ENCODE assay signal across 8 cellular contexts in the genomic region with DNA sequence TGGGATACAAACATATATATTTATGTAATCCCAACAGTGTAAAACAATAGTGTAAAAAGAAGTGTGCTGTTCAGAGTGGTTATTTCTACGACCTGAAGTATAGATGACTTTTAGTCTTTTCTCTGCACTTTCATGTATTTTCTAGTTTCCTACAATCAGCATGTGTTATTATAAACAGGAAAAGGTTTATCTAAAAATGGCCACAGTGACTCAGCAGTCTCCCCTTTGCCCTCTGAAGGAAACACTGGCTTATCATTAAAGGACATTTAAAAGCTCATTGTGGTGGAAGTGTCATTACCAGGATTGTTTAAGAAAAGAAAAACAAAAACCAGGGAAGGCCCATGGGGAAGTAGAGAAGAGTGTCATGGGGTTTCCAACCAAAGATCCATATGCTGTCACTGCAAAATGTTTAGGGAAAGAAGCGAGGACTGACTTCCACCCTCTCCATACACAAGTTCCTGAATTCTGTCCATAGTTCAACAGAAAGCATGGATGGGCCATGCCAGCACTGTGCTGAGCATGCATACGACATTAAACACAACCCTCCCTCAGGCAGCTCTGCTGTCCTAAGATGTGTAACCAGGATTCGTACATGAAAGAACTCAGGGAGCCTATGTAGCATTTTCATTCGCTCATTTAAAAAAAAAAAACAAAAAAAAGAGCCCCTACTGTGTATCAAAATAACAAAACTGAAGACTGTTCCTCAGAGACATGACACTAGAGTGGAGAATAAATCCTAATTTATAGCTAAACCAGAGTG. TPM values are rescaled to one million over a fixed set of nuclear protein-coding genes. Genes with fewer than 3 reads are reported as not detected.
DNase-seq lines count a peak whose midpoint lies in the region; ATAC-seq, FAIRE-seq and TF ChIP-seq lines count a peak whose summit lies in the region.

No MANE protein-coding gene starts in this region.

- TF ChIP-seq POLR2A in Peyer's patch (IDR thresholded peaks at IDR 0.05) = no peak

- DNase-seq in CD1c-positive myeloid dendritic cell (ENCODE audit: extremely low spot score) (peak; percentile 41), Peyer's patch (no peak), fibroblast of lung (ENCODE audit: low read depth in 2 of 2) (peak; percentile 52 to 55), sciatic nerve (ENCODE audit: low spot score) (no peak), HPDE6-E6E7 (ENCODE audit: extremely low spot score) (no peak), GM10266 (ENCODE audit: extremely low spot score) (no peak), frontal cortex (ENCODE audit: low spot score in 2 of 2) (no peak)

- no peak for TF ChIP-seq CTCF in Peyer's patch (IDR thresholded peaks at IDR 0.05)
- TF ChIP-seq CTCF in fibroblast of lung (conservative IDR thresholded peaks at IDR 0.05 in 1 of 2, IDR thresholded peaks at IDR 0.05 in 1 of 2; ENCODE audit: low read depth in 1 of 2, low read length in 2 of 2) = no peak
- no peak for TF ChIP-seq CTCF in GM10266 (IDR thresholded peaks at IDR 0.05; ENCODE audit: control insufficient read depth, insufficient read depth, low read depth, missing control alignments)

- no peak overlapping the region for H2AFZ ChIP-seq in fibroblast of lung (ENCODE audit: low read length)

- FAIRE-seq in frontal cortex (lab: Jason Lieb, UNC) = no peak

- H3K79me2 ChIP-seq in fibroblast of lung (ENCODE audit: control insufficient read depth, insufficient read depth, low read length) = no peaks in the 10 kb centered on the region

- H3K9me3 ChIP-seq in Peyer's patch = no peaks in the 10 kb centered on the region
- H3K9me3 ChIP-seq in fibroblast of lung (ENCODE audit: control insufficient read depth, insufficient read depth, low read depth, low read length) = no peaks in the 10 kb centered on the region

- H4K20me1 ChIP-seq in fibroblast of lung (ENCODE audit: control insufficient read depth, extremely low read depth, insufficient read depth, low read length) = no peaks in the 10 kb centered on the region

- H3K27ac ChIP-seq in Peyer's patch (peak overlapping the region in 3 of 4 donors; percentile 53 to 65 (median 55)), fibroblast of lung (ENCODE audit: insufficient read depth, low read length) (peak overlapping the region; percentile 40)

- peak overlapping the region; percentile 21 for H3K4me2 ChIP-seq in fibroblast of lung (ENCODE audit: extremely low read depth, insufficient read depth, low read length)

- no peak overlapping the region for H3K4me3 ChIP-seq in Peyer's patch
- H3K4me3 ChIP-seq in fibroblast of lung (replicated peaks in 1 of 4; ENCODE audit: control extremely low read depth in 1 of 4, insufficient read depth in 1 of 4, low read depth in 3 of 4, low read length in 4 of 4) = no peak overlapping the region

- intact Hi-C loops in sciatic nerve (cut with DNase I) = no loop called here

- H3K4me1 ChIP-seq in Peyer's patch (peaks cover 3 to 18% (median 10%) of the 10 kb centered on the region in 4 donors), fibroblast of lung (ENCODE audit: control insufficient read depth, extremely low read depth, insufficient read depth, low read length) (peaks cover 15% of the 10 kb centered on the region)

- peaks cover 0 to 15% (median 0%) of the 10 kb centered on the region in 3 donors for H3K36me3 ChIP-seq in Peyer's patch
- H3K36me3 ChIP-seq in fibroblast of lung (ENCODE audit: control insufficient read depth, insufficient read depth, low read length) = peaks cover 5% of the 10 kb centered on the region

- no peak overlapping the region for H3K9ac ChIP-seq in fibroblast of lung (ENCODE audit: insufficient read depth, low read length)

- ATAC-seq in GM21717 (IDR thresholded peaks at IDR 0.05; ENCODE audit: unreplicated experiment) (peak; percentile 46), sciatic nerve (peak; percentile 52)

- H3K27me3 ChIP-seq in Peyer's patch (no peaks in the 10 kb centered on the region), fibroblast of lung (ENCODE audit: control insufficient read depth, insufficient read depth, low read length) (no peaks in the 10 kb centered on the region)

RNA-seq across cellular contexts. Expression of a gene that starts 10.2 kb away (rescaled TPM):
- total RNA-seq in Peyer's patch (10 to 100 TPM; 32.4 to 66.8 (median 42.5) TPM), fibroblast of lung (34.5 and 40.1 TPM in 2 replicates), sciatic nerve (39.8 TPM), frontal cortex (9.8 TPM)
- 24.4 and 33.0 TPM in 2 replicates for polyA plus RNA-seq in fibroblast of lung
- polyA plus RNA-seq in fibroblast of lung (2012) = 27.1 and 36.6 TPM in 2 replicates
- polyA minus RNA-seq in fibroblast of lung (ENCODE audit: low replicate concordance) = 16.9 and 20.8 TPM in 2 replicates

RNA-seq across cellular contexts. Expression of a gene that starts 12.4 kb away (rescaled TPM):
- total RNA-seq in Peyer's patch (10 to 100 TPM; 33.4 to 39.6 (median 36.5) TPM), fibroblast of lung (13.1 and 29.7 TPM in 2 replicates), sciatic nerve (29.4 TPM), frontal cortex (0.41 TPM)
- polyA plus RNA-seq in fibroblast of lung = 5.1 and 8.7 TPM in 2 replicates
- 11.9 and 14.9 TPM in 2 replicates for polyA plus RNA-seq in fibroblast of lung (2012)
- 6.9 and 7.1 TPM in 2 replicates for polyA minus RNA-seq in fibroblast of lung (ENCODE audit: low replicate concordance)

RNA-seq across cellular contexts. Expression of a gene that starts 51.0 kb away (rescaled TPM):
- total RNA-seq in Peyer's patch (10 to 100 TPM in 3 of 4 donors, 1 to 10 TPM in 1; 6.7 to 44.6 (median 22.2) TPM), fibroblast of lung (17.5 and 27.4 TPM in 2 replicates), sciatic nerve (32.7 TPM), frontal cortex (8.2 TPM)
- polyA plus RNA-seq in fibroblast of lung = 6.0 and 10.7 TPM in 2 replicates
- 7.6 and 12.8 TPM in 2 replicates for polyA plus RNA-seq in fibroblast of lung (2012)
- polyA minus RNA-seq in fibroblast of lung (ENCODE audit: low replicate concordance) = 50.4 and 61.0 TPM in 2 replicates

Comparison
In these comparisons a context has a peak if more than half of its experiments do, and no peak if none do; other contexts are left out.
1. DNase-seq: peak in CD1c-positive myeloid dendritic cell (single experiment) and fibroblast of lung (2 of 2); none in Peyer's patch (0 of 3), sciatic nerve (single experiment), HPDE6-E6E7 (single experiment), GM10266 (single experiment) and frontal cortex (0 of 2).
2. RNA of a gene that starts 12.4 kb away (total RNA-seq): 33.4 to 39.6 TPM in Peyer's patch, 13.1 to 29.7 TPM in fibroblast of lung and 29.4 TPM in sciatic nerve (single experiment); 0.41 TPM in frontal cortex (single experiment); every median in the first group is over 10 times any median in the second.